ENCODE assay signal across 8 cellular contexts in genomic region chr13:25037057-25037813, GRCh38. TPM values are rescaled to one million over a fixed set of nuclear protein-coding genes. Genes with fewer than 3 reads are reported as not detected.
DNase-seq lines count a peak whose midpoint lies in the region; ATAC-seq and TF ChIP-seq lines count a peak whose summit lies in the region.

No MANE protein-coding gene starts in this region.

- ATAC-seq in esophagus mucosa: peak; percentile 59
- ATAC-seq in naive B cell (ENCODE audit: low read depth in 2 of 2): peak; percentile 76 to 89

- H3K9me3 ChIP-seq in HEK293 (ENCODE audit: control insufficient read depth, insufficient read depth, low read depth, low read length) (no peaks in the 10 kb centered on the region), tibial artery (no peaks in the 10 kb centered on the region)

- H3K4me3 Mint-ChIP-seq in naive B cell: no peak overlapping the region

- peaks cover 50 to 72% (median 69%) of the 10 kb centered on the region in 3 donors for H3K27me3 Mint-ChIP-seq in naive B cell

- H3K27ac ChIP-seq in HEK293 (ENCODE audit: extremely low read depth, low read depth, low read length) (no peak overlapping the region), tibial artery (no peak overlapping the region)

- peak overlapping the region in 1 of 6 donors; percentile 61 for H3K27ac Mint-ChIP-seq in naive B cell

- TF ChIP-seq CTCF in HEK293 (tag by site-specific recombination; IDR thresholded peaks at IDR 0.05): peak; percentile 19; the same call in 1 of the 2 replicates
- TF ChIP-seq CTCF in tibial artery (IDR thresholded peaks at IDR 0.05): peak; percentile 53 to 67

- DNase-seq in EH (ENCODE audit: low read depth) (peak; percentile 67), NCI-H2227 treated with DMSO at 0.1 percent for 48 hours (lab: John Stamatoyannopoulos, UW) (peak; percentile 32), naive B cell (peak; percentile 39), tibial artery (no peak), cortex of kidney (lab: John Stamatoyannopoulos, UW) (no peak)
- DNase-seq in activated CD4-positive, alpha-beta T cell treated with anti-CD3 and anti-CD28 coated beads, Interleukin-2, amount 50 U/mL, for 1 hour: peak; percentile 23

- H3K36me3 ChIP-seq in HEK293 (ENCODE audit: control insufficient read depth in 2 of 2, insufficient read depth in 1 of 2, low read length in 2 of 2) (no peaks in the 10 kb centered on the region), tibial artery (no peaks in the 10 kb centered on the region)

- intact Hi-C loops in tibial artery (cut with DNase I; ENCODE audit: low total_unique reads): no loop called here

- H3K4me1 ChIP-seq in HEK293 (ENCODE audit: control insufficient read depth, insufficient read depth, low read length): no peaks in the 10 kb centered on the region
- no peaks in the 10 kb centered on the region for H3K4me1 ChIP-seq in tibial artery

- POLR2A ChIA-PET in HEK293 (lab: Yijun Ruan, JAX): no interaction called here

- CTCF ChIA-PET in HEK293 (lab: Yijun Ruan, JAX): interaction anchor here (0.5 to 1.7 kb wide), 16 partner anchors 11 to 264 kb away, joined by 3 to 13 read pairs (median 4); no protein-coding TSS in a partner anchor

- peaks cover 0 to 23% of the 10 kb centered on the region in 2 donors for H3K27me3 ChIP-seq in tibial artery

- no peak overlapping the region for H3K4me3 ChIP-seq in HEK293 (ENCODE audit: low read depth, low read length)
- H3K4me3 ChIP-seq in tibial artery: no peak overlapping the region

- no peaks in the 10 kb centered on the region for H3K9me3 Mint-ChIP-seq in naive B cell

- H3K4me1 Mint-ChIP-seq in naive B cell: peaks cover 4 to 9% (median 7%) of the 10 kb centered on the region in 3 donors

- H3K36me3 Mint-ChIP-seq in naive B cell: no peaks in the 10 kb centered on the region

TF ChIP-seq in HEK293, 187 proteins besides CTCF, POLR2A, EP300 and RAD21:
- TF ChIP-seq ZNF654 (tag by site-specific recombination; IDR thresholded peaks at IDR 0.05; ENCODE audit: low read depth) (peak; percentile 72), TRIM28 (IDR thresholded peaks at IDR 0.05; ENCODE audit: borderline replicate concordance, low read length) (no peak)
TF ChIP-seq in HEK293: peak in this region for 1.

RNA-seq across cellular contexts. Expression of gene PABPC3, which starts 58.7 kb away (rescaled TPM):
- total RNA-seq in esophagus mucosa: 0.12 TPM
- polyA plus RNA-seq in naive B cell (ENCODE audit: low read depth in 6 of 6): under 1 TPM in 5 of 6 donors, not detected in 1; 0.08 to 0.14 (median 0.09) TPM

Comparison
In these comparisons a context has a peak if more than half of its experiments do, and no peak if none do; other contexts are left out.
1. DNase-seq: peak in EH (single experiment), NCI-H2227 treated with DMSO at 0.1 percent for 48 hours (single experiment), activated CD4-positive, alpha-beta T cell treated with anti-CD3 and anti-CD28 coated beads, Interleukin-2, amount 50 U/mL, for 1 hour (single experiment) and naive B cell (single experiment); none in tibial artery (0 of 2) and cortex of kidney (single experiment).